17 cellular contexts compared by ENCODE assay signal in genomic region chr1:222346955-222347354, GRCh38.
"Had no signal": no experiment of that assay in that cellular context is flagged by ENCODE, and none has a peak within 500 bp of the region (broad histone marks: within the 10 kb centered on the region; RNA-seq: fewer than 3 reads in every experiment).

No MANE protein-coding gene starts in this region.

- DNase-seq: IMR-90, Karpas-422, KG1, MG63, NCI-H1092, NCI-H1436, NCI-H187, NCI-H2029, NCI-H2081 treated with DMSO at 0.1 percent for 48 hours, NCI-H226, NCI-H510A, NCI-H774, PC-3, SW 1271, T-cell had no signal

- H3K9me3 ChIP-seq: MG63, SK-N-SH had no signal

- H3K27ac ChIP-seq: RWPE1 had no signal

- H3K36me3 ChIP-seq: MG63 had no signal

- H3K4me3 ChIP-seq: MG63 had no signal

- H3K27me3 ChIP-seq: MG63 had no signal
